In the genomic region with DNA sequence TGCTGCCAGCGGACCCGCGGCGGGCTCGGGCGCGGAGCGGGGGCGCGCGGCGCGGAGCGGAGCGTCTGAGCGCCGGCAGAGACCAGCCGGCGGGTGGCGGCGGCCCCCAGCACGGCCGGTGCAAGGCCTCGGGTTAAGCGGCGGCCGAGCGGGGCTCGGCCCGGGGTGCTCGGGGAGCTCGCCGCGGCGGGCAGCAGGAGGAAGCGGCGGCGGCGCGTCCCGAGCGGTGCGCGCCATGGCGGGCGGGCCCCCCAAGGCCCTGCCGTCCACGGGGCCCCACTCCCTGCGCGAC, we compare ENCODE assay signal across 8 cellular contexts. TPM values are rescaled to one million over a fixed set of nuclear protein-coding genes. Genes with fewer than 3 reads are reported as not detected.
A peak's percentile ranks its signal among the peaks of the same experiment; 100 is the strongest.
DNase-seq lines count a peak whose midpoint lies in the region; ATAC-seq, FAIRE-seq and TF ChIP-seq lines count a peak whose summit lies in the region.

No MANE protein-coding gene starts in this region.

- WGBS in H1 (ENCODE audit: extremely low coverage in 1 of 2, insufficient coverage in 1 of 2, insufficient read length in 1 of 2, insufficient replicate concordance in 2 of 2, low coverage in 1 of 2, low lambda C conversion rate in 2 of 2, missing lambda C conversion rate in 1 of 2), 2 experiments: 3% methylated on average over 29 of the region's 50 CpGs; no CpG with 5 or more reads in 1 of the 2 experiments

- peaks cover 12% of the 10 kb centered on the region for H3K23me2 ChIP-seq in H1 (ENCODE audit: low read depth, low read length)

- FAIRE-seq in H1 (lab: Jason Lieb, UNC): no peak

- peak overlapping the region; percentile 55 for H3K27ac ChIP-seq in CD4-positive, CD25-positive, alpha-beta regulatory T cell (ENCODE audit: insufficient read depth, low read length, poor library complexity, severe bottlenecking)
- H3K27ac ChIP-seq in H1 (ENCODE audit: low read depth, low read length): no peak overlapping the region

- no peak overlapping the region for H3K27ac Mint-ChIP-seq in CD4-positive, CD25-positive, alpha-beta regulatory T cell
- H3K27ac Mint-ChIP-seq in natural killer cell treated with Interleukin-12 subunit alpha and Interleukin-12 subunit beta and Interleukin-15 and Interleukin-18, amount 100 ng/mL, for 72 hours: peak overlapping the region in 1 of 2 donors; percentile 94
- no peak overlapping the region for H3K27ac Mint-ChIP-seq in endothelial cell (ENCODE audit: unreplicated experiment)

- no peak overlapping the region for H2BK15ac ChIP-seq in H1 (ENCODE audit: low read length)

- 0 out of 2 replicates have a peak overlapping the region, but pooled peaks have one; percentile 21 for H4K8ac ChIP-seq in H1 (ENCODE audit: extremely low read depth, insufficient read depth, low read length)

- no peak for DNase-seq in CD4-positive, CD25-positive, alpha-beta regulatory T cell
- no peak for DNase-seq in Jurkat, Clone E6-1 (ENCODE audit: low read depth, low spot score)
- DNase-seq in H1 (ENCODE audit: low read depth in 1 of 2, low spot score in 2 of 2): no peak
- no peak for DNase-seq in natural killer cell treated with Interleukin-12 subunit alpha and Interleukin-12 subunit beta and Interleukin-15 and Interleukin-18, amount 100 ng/mL, for 72 hours (ENCODE audit: low spot score)
- DNase-seq in ureter (ENCODE audit: low spot score): no peak
- DNase-seq in endothelial cell (ENCODE audit: low spot score): no peak
- no peak for DNase-seq in activated T-cell treated with anti-CD3 and anti-CD28 coated beads, Interleukin-2, amount 50 U/mL, for 48 hours
- DNase-seq in kidney glomerular epithelial cell (lab: John Stamatoyannopoulos, UW): no peak

- TF ChIP-seq EP300 in H1 (IDR thresholded peaks at IDR 0.05; ENCODE audit: borderline replicate concordance in 1 of 2, low read depth in 2 of 2, low read length in 2 of 2): no peak

- no peak overlapping the region for H3K18ac ChIP-seq in H1 (ENCODE audit: extremely low read depth, low read length)

- H4K20me1 ChIP-seq in H1 (replicated peaks in 1 of 2; ENCODE audit: control insufficient read depth in 1 of 2, insufficient read depth in 2 of 2, low read length in 2 of 2): no peaks in the 10 kb centered on the region

- no peak overlapping the region for H3K4me3 ChIP-seq in CD4-positive, CD25-positive, alpha-beta regulatory T cell (ENCODE audit: low read depth, low read length)
- H3K4me3 ChIP-seq in Jurkat, Clone E6-1 (ENCODE audit: low read length): peak overlapping the region; percentile 64
- peak overlapping the region; percentile 41 to 84 (median 58) for H3K4me3 ChIP-seq in H1 (ENCODE audit: extremely low read depth in 1 of 4, insufficient read depth in 2 of 4, low read depth in 3 of 4, low read length in 4 of 4)

- no peak overlapping the region for H2BK120ac ChIP-seq in H1 (replicated peaks; ENCODE audit: low read depth, low read length)

- H3K4me3 Mint-ChIP-seq in CD4-positive, CD25-positive, alpha-beta regulatory T cell: peak overlapping the region in 1 of 4 donors; percentile 98
- H3K4me3 Mint-ChIP-seq in natural killer cell treated with Interleukin-12 subunit alpha and Interleukin-12 subunit beta and Interleukin-15 and Interleukin-18, amount 100 ng/mL, for 72 hours: peak overlapping the region; percentile 90
- no peak overlapping the region for H3K4me3 Mint-ChIP-seq in endothelial cell (ENCODE audit: unreplicated experiment)

- POLR2A ChIA-PET in H1 (lab: Charles Lee; ENCODE audit: partially characterized antibody): interaction anchor here (0.9 to 1.7 kb wide), 7 partner anchors 11 to 117 kb away, joined by 3 to 4 read pairs (median 3); no protein-coding TSS in a partner anchor

- no peak for TF ChIP-seq CTCF in H1 (IDR thresholded peaks at IDR 0.05; ENCODE audit: control extremely low read depth in 1 of 3, insufficient read depth in 1 of 3, low read depth in 1 of 3, low read length in 3 of 3)
- TF ChIP-seq CTCF in endothelial cell (IDR thresholded peaks at IDR 0.05; ENCODE audit: unreplicated experiment): no peak

- H3K27me3 Mint-ChIP-seq in CD4-positive, CD25-positive, alpha-beta regulatory T cell: peaks cover 4% of the 10 kb centered on the region
- no peaks in the 10 kb centered on the region for H3K27me3 Mint-ChIP-seq in natural killer cell treated with Interleukin-12 subunit alpha and Interleukin-12 subunit beta and Interleukin-15 and Interleukin-18, amount 100 ng/mL, for 72 hours
- peaks cover 14% of the 10 kb centered on the region for H3K27me3 Mint-ChIP-seq in endothelial cell (ENCODE audit: unreplicated experiment)

- peak overlapping the region in 2 of 4 experiments; percentile 48 to 50; a peak in 3 of 7 replicates for H3K9ac ChIP-seq in H1 (replicated peaks in 1 of 4; ENCODE audit: extremely low read depth in 1 of 4, low read depth in 3 of 4, low read length in 3 of 4)

- peaks cover 0 to 1% (median 0%) of the 10 kb centered on the region in 7 donors for H3K9me3 Mint-ChIP-seq in CD4-positive, CD25-positive, alpha-beta regulatory T cell
- no peaks in the 10 kb centered on the region for H3K9me3 Mint-ChIP-seq in natural killer cell treated with Interleukin-12 subunit alpha and Interleukin-12 subunit beta and Interleukin-15 and Interleukin-18, amount 100 ng/mL, for 72 hours
- H3K9me3 Mint-ChIP-seq in endothelial cell (ENCODE audit: unreplicated experiment): no peaks in the 10 kb centered on the region

- no peak for TF ChIP-seq POLR2A in H1 (IDR thresholded peaks at IDR 0.05; ENCODE audit: control extremely low read depth in 1 of 2, low read depth in 2 of 2, low read length in 2 of 2)

- H3K4me2 ChIP-seq in H1 (ENCODE audit: insufficient read depth in 1 of 2, low read depth in 2 of 2, low read length in 2 of 2): peak overlapping the region; percentile 71 to 96

- TF ChIP-seq RAD21 in H1 (IDR thresholded peaks at IDR 0.05 in 1 of 2, conservative IDR thresholded peaks at IDR 0.05 in 1 of 2; ENCODE audit: low read depth in 2 of 2, low read length in 2 of 2): no peak

- H3K36me3 Mint-ChIP-seq in CD4-positive, CD25-positive, alpha-beta regulatory T cell: peaks cover 3% of the 10 kb centered on the region
- H3K36me3 Mint-ChIP-seq in natural killer cell treated with Interleukin-12 subunit alpha and Interleukin-12 subunit beta and Interleukin-15 and Interleukin-18, amount 100 ng/mL, for 72 hours: no peaks in the 10 kb centered on the region
- H3K36me3 Mint-ChIP-seq in endothelial cell (ENCODE audit: low read depth, unreplicated experiment): peaks cover 5% of the 10 kb centered on the region

- H4K91ac ChIP-seq in H1 (replicated peaks; ENCODE audit: insufficient read length, low read length): no peak overlapping the region

- CTCF ChIA-PET in H1 (lab: Charles Lee; ENCODE audit: partially characterized antibody): interaction anchor here (1.0 to 3.2 kb wide), 6 partner anchors 10 to 653 kb away, joined by 3 to 10 read pairs (median 4); no protein-coding TSS in a partner anchor

- peaks cover 65% of the 10 kb centered on the region for H3K4me1 ChIP-seq in CD4-positive, CD25-positive, alpha-beta regulatory T cell (ENCODE audit: control insufficient read depth, insufficient read depth, low read length, poor library complexity, severe bottlenecking)
- peaks cover 0 to 7% (median 5%) of the 10 kb centered on the region in 4 experiments; a peak in 6 of 7 replicates for H3K4me1 ChIP-seq in H1 (replicated peaks in 1 of 4; ENCODE audit: control insufficient read depth in 3 of 4, insufficient read depth in 4 of 4, low read length in 3 of 4)

- no peak overlapping the region for H3K23ac ChIP-seq in H1 (ENCODE audit: insufficient read length)

- H2AK5ac ChIP-seq in H1 (ENCODE audit: low read depth, low read length): no peak overlapping the region

- no peak overlapping the region for H3K14ac ChIP-seq in H1 (ENCODE audit: insufficient read length)

- H3K4ac ChIP-seq in H1 (replicated peaks; ENCODE audit: insufficient read length, low read depth, low read length): no peak overlapping the region

- H2AFZ ChIP-seq in H1 (ENCODE audit: low read length): no peak overlapping the region

- peaks cover 0 to 8% of the 10 kb centered on the region in 2 experiments; a peak in 1 of 4 replicates for H3K79me2 ChIP-seq in H1 (ENCODE audit: control insufficient read depth in 1 of 2, insufficient read depth in 2 of 2, low read length in 2 of 2)

- no peaks in the 10 kb centered on the region for H3K27me3 ChIP-seq in CD4-positive, CD25-positive, alpha-beta regulatory T cell (ENCODE audit: control insufficient read depth, insufficient read depth, low read length)
- H3K27me3 ChIP-seq in H1 (replicated peaks in 1 of 4; ENCODE audit: control insufficient read depth in 3 of 4, extremely low read depth in 1 of 4, insufficient read depth in 3 of 4, low read length in 3 of 4): no peaks in the 10 kb centered on the region

- no peaks in the 10 kb centered on the region for H3K79me1 ChIP-seq in H1 (ENCODE audit: low read depth, low read length)

- H3K4me1 Mint-ChIP-seq in CD4-positive, CD25-positive, alpha-beta regulatory T cell: peaks cover 30 to 62% (median 51%) of the 10 kb centered on the region in 4 donors
- peaks cover 43 to 61% of the 10 kb centered on the region in 2 donors for H3K4me1 Mint-ChIP-seq in natural killer cell treated with Interleukin-12 subunit alpha and Interleukin-12 subunit beta and Interleukin-15 and Interleukin-18, amount 100 ng/mL, for 72 hours (ENCODE audit: low read depth in 2 of 2)
- H3K4me1 Mint-ChIP-seq in endothelial cell (ENCODE audit: unreplicated experiment): peaks cover 17% of the 10 kb centered on the region

- no peaks in the 10 kb centered on the region for H3K9me3 ChIP-seq in CD4-positive, CD25-positive, alpha-beta regulatory T cell (ENCODE audit: control insufficient read depth in 2 of 2, low read length in 2 of 2)
- no peaks in the 10 kb centered on the region for H3K9me3 ChIP-seq in H1 (ENCODE audit: insufficient read depth in 2 of 2, low read depth in 1 of 2, low read length in 1 of 2)

- peak in 1 of 2 donors; percentile 17 for ATAC-seq in CD4-positive, CD25-positive, alpha-beta regulatory T cell (ENCODE audit: low read depth in 2 of 2)
- ATAC-seq in natural killer cell treated with Interleukin-12 subunit alpha and Interleukin-12 subunit beta and Interleukin-15 and Interleukin-18, amount 100 ng/mL, for 72 hours: no peak

- no peaks in the 10 kb centered on the region for H3K36me3 ChIP-seq in CD4-positive, CD25-positive, alpha-beta regulatory T cell (ENCODE audit: control insufficient read depth, insufficient read depth, low read length)
- no peaks in the 10 kb centered on the region for H3K36me3 ChIP-seq in H1 (ENCODE audit: control insufficient read depth in 2 of 4, insufficient read depth in 4 of 4, low read length in 3 of 4)

- no peak overlapping the region for H4K5ac ChIP-seq in H1 (ENCODE audit: insufficient read length, low read depth, low read length)

- no peak overlapping the region for H2BK20ac ChIP-seq in H1 (ENCODE audit: low read length)

- no peak overlapping the region for H2BK5ac ChIP-seq in H1 (ENCODE audit: low read depth, low read length)

- no peak overlapping the region for H2BK12ac ChIP-seq in H1 (ENCODE audit: low read depth, low read length)

- H3K56ac ChIP-seq in H1 (replicated peaks; ENCODE audit: insufficient read length, low read depth, low read length): no peak overlapping the region

RNA-seq across cellular contexts. Expression of gene SNX30, which starts 0.2 kb away (rescaled TPM):
- 12.3 TPM for total RNA-seq in CD4-positive, CD25-positive, alpha-beta regulatory T cell
- 1 to 10 TPM; 1.5 to 2.5 (median 1.8) TPM for polyA plus RNA-seq in CD4-positive, CD25-positive, alpha-beta regulatory T cell
- 4.1 TPM for polyA plus RNA-seq in Jurkat, Clone E6-1 (2012; ENCODE audit: insufficient read depth, insufficient read length)
- 11.6 and 12.2 TPM in 2 replicates for total RNA-seq in H1 (2021; fragmentation: NEBNext Ultra II Directional; extraction: Animal tissue kit (Norgen Biotek cat#: 25700))
- polyA plus RNA-seq in H1 (2011; rRNA removed): 4.0 and 4.3 TPM in 2 replicates
- 5.2 TPM for polyA plus RNA-seq in H1 (2011; cell fraction: cytosol; rRNA removed)
- polyA plus RNA-seq in H1 (2011; cell fraction: nucleus; rRNA removed): 4.5 TPM
- 5.6 to 8.1 TPM (median 6.8 TPM) in 4 replicates for polyA plus RNA-seq in H1 (2012, experiment 1 of 2)
- 0.41 TPM for polyA plus RNA-seq in H1 (2012, experiment 2 of 2)
- polyA plus RNA-seq in H1 (2013, experiment 1 of 2): 5.0 TPM
- polyA plus RNA-seq in H1 (2013, experiment 2 of 2): 4.6 TPM
- 12.8 and 15.9 TPM in 2 replicates for polyA minus RNA-seq in H1 (2011; rRNA and poly(A)+ RNA removed)
- 9.5 TPM for polyA minus RNA-seq in H1 (2011; cell fraction: cytosol; rRNA and poly(A)+ RNA removed)
- 8.9 TPM for polyA minus RNA-seq in H1 (2011; cell fraction: nucleus; rRNA and poly(A)+ RNA removed)
- 1 to 10 TPM; 6.1 to 6.2 TPM for total RNA-seq in natural killer cell treated with Interleukin-12 subunit alpha and Interleukin-12 subunit beta and Interleukin-15 and Interleukin-18, amount 100 ng/mL, for 72 hours
- total RNA-seq in ureter (13.1 TPM), endothelial cell (ENCODE audit: unreplicated experiment) (12.8 TPM)

RNA-seq across cellular contexts. Expression of gene INIP, which starts 32.8 kb away (rescaled TPM):
- 14.6 TPM for total RNA-seq in CD4-positive, CD25-positive, alpha-beta regulatory T cell
- 10 to 100 TPM; 33.4 to 55.4 (median 54.3) TPM for polyA plus RNA-seq in CD4-positive, CD25-positive, alpha-beta regulatory T cell
- polyA plus RNA-seq in Jurkat, Clone E6-1 (2012; ENCODE audit: insufficient read depth, insufficient read length): 22.7 TPM
- 16.4 and 18.3 TPM in 2 replicates for total RNA-seq in H1 (2021; fragmentation: NEBNext Ultra II Directional; extraction: Animal tissue kit (Norgen Biotek cat#: 25700))
- polyA plus RNA-seq in H1 (2011; rRNA removed): 4.6 and 10.7 TPM in 2 replicates
- 12.0 TPM for polyA plus RNA-seq in H1 (2011; cell fraction: cytosol; rRNA removed)
- polyA plus RNA-seq in H1 (2011; cell fraction: nucleus; rRNA removed): 3.5 TPM
- 11.9 to 20.1 TPM (median 13.9 TPM) in 4 replicates for polyA plus RNA-seq in H1 (2012, experiment 1 of 2)
- 4.3 TPM for polyA plus RNA-seq in H1 (2012, experiment 2 of 2)
- 8.8 TPM for polyA plus RNA-seq in H1 (2013, experiment 1 of 2)
- polyA plus RNA-seq in H1 (2013, experiment 2 of 2): 10.3 TPM
- 12.0 and 14.2 TPM in 2 replicates for polyA minus RNA-seq in H1 (2011; rRNA and poly(A)+ RNA removed)
- 7.2 TPM for polyA minus RNA-seq in H1 (2011; cell fraction: cytosol; rRNA and poly(A)+ RNA removed)
- 7.4 TPM for polyA minus RNA-seq in H1 (2011; cell fraction: nucleus; rRNA and poly(A)+ RNA removed)
- 10 to 100 TPM; 31.3 to 39.5 TPM for total RNA-seq in natural killer cell treated with Interleukin-12 subunit alpha and Interleukin-12 subunit beta and Interleukin-15 and Interleukin-18, amount 100 ng/mL, for 72 hours
- total RNA-seq in ureter (29.1 TPM), endothelial cell (ENCODE audit: unreplicated experiment) (20.8 TPM)
